In genomic region chr14:54976316-54976715, GRCh38 we compare ENCODE assay signal across 1 cellular context.
TF ChIP-seq lines count a peak whose summit lies in the region.

No MANE protein-coding gene starts in this region.

TF ChIP-seq in SK-N-SH, 30 proteins besides CTCF, POLR2A, EP300 and RAD21 (continued from another document):
- TF ChIP-seq ZBTB33 (IDR thresholded peaks at IDR 0.05; ENCODE audit: borderline replicate concordance, low read depth) (no peak), CHD2 (IDR thresholded peaks at IDR 0.05; ENCODE audit: low read length, partially characterized antibody) (no peak), FOSL2 (IDR thresholded peaks at IDR 0.05; ENCODE audit: borderline replicate concordance, low read depth) (peak; percentile 62; the same call in 1 of the 2 replicates), NRF1 (IDR thresholded peaks at IDR 0.05; ENCODE audit: low read depth, low read length) (no peak), JUND (IDR thresholded peaks at IDR 0.05) (peak; percentile 46; the same call in 1 of the 2 replicates), RXRA (IDR thresholded peaks at IDR 0.05; ENCODE audit: borderline replicate concordance, low read depth) (no peak), TCF12 (IDR thresholded peaks at IDR 0.05) (peak; percentile 24; the same call in 1 of the 2 replicates)
